In genomic region chr1:53735261-53735660, GRCh38 we compare ENCODE assay signal across 1 cellular context.
TF ChIP-seq lines count a peak whose summit lies in the region.

No MANE protein-coding gene starts in this region.

TF ChIP-seq in IMR-90, 13 proteins besides CTCF, POLR2A, EP300 and RAD21:
- TF ChIP-seq, protein P1, sequence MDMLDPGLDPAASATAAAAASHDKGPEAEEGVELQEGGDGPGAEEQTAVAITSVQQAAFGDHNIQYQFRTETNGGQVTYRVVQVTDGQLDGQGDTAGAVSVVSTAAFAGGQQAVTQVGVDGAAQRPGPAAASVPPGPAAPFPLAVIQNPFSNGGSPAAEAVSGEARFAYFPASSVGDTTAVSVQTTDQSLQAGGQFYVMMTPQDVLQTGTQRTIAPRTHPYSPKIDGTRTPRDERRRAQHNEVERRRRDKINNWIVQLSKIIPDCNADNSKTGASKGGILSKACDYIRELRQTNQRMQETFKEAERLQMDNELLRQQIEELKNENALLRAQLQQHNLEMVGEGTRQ (IDR thresholded peaks at IDR 0.05; ENCODE audit: low read depth, low read length): no peak
- TF ChIP-seq MAFK (IDR thresholded peaks at IDR 0.05; ENCODE audit: low read depth, low read length): 0 out of 2 replicates have a peak, but pooled peaks have one; percentile 8
